ENCODE assay signal across 8 cellular contexts in genomic region chr1:148336191-148336918, GRCh38.
DNase-seq lines count a peak whose midpoint lies in the region; TF ChIP-seq lines count a peak whose summit lies in the region.
"Not testable (repeated sequence)": the region's sequence is repeated elsewhere in the genome, so short reads cannot be mapped to it uniquely, and the experiment has no call there.

No MANE protein-coding gene starts in this region.

- peaks cover 12% of the 10 kb centered on the region for H3K9me3 ChIP-seq in OCI-LY7 (ENCODE audit: low read length)
- H3K9me3 ChIP-seq in prostate gland, result not testable (repeated sequence)

- not testable (repeated sequence) for H4K20me1 ChIP-seq in OCI-LY7 (ENCODE audit: insufficient read depth, low read length)

- not testable (repeated sequence) for H3K9me3 Mint-ChIP-seq in activated naive CD8-positive, alpha-beta T cell (ENCODE audit: low read depth); endothelial cell (ENCODE audit: unreplicated experiment)

- H3K4me1 Mint-ChIP-seq in activated naive CD8-positive, alpha-beta T cell (ENCODE audit: low read depth), result peaks cover 28% of the 10 kb centered on the region
- peaks cover 23% of the 10 kb centered on the region for H3K4me1 Mint-ChIP-seq in endothelial cell (ENCODE audit: unreplicated experiment)

- 2% methylated on average over 4 of the region's 4 CpGs for WGBS in prostate gland

- BruUV-seq in OCI-LY7 (replicated peaks; lab: Mats Ljungman, UMichigan), result not testable (repeated sequence)

- not testable (repeated sequence) for H3K9me2 ChIP-seq in OCI-LY7 (ENCODE audit: insufficient read depth, low read length)

- TF ChIP-seq POLR2A in prostate gland (IDR thresholded peaks at IDR 0.05), result not testable (repeated sequence)

- H3K4me1 ChIP-seq in OCI-LY7 (ENCODE audit: insufficient read depth, low read length, poor library complexity, severe bottlenecking), result peaks cover 31% of the 10 kb centered on the region
- not testable (repeated sequence) for H3K4me1 ChIP-seq in prostate gland (replicated peaks)

- not testable (repeated sequence) for H3K36me3 Mint-ChIP-seq in activated naive CD8-positive, alpha-beta T cell; endothelial cell (ENCODE audit: low read depth, unreplicated experiment)

- DNase-seq in A172 (ENCODE audit: low spot score) (peak; percentile 40), DMS53 (lab: John Stamatoyannopoulos, UW) (peak; percentile 9), medulla oblongata (ENCODE audit: extremely low spot score) (peak; percentile 35), prostate gland (ENCODE audit: low spot score) (peak; percentile 21)
- DNase-seq in OCI-LY7 (ENCODE audit: low spot score); endothelial cell (ENCODE audit: low spot score): not testable (repeated sequence)

- not testable (repeated sequence) for H3K4me3 ChIP-seq in OCI-LY7 (ENCODE audit: low read depth, low read length, poor library complexity, severe bottlenecking); prostate gland

- H3K4me2 ChIP-seq in OCI-LY7 (ENCODE audit: low read length), result peak overlapping the region; percentile 80

- CTCF ChIA-PET in OCI-LY7 (lab: Charles Lee; ENCODE audit: unreplicated experiment), result interaction anchor here (0.7 kb wide), 1 partner anchor 16 kb away, joined by 3 read pairs; no protein-coding TSS in a partner anchor

- peak overlapping the region; percentile 95 for H3K4me3 Mint-ChIP-seq in activated naive CD8-positive, alpha-beta T cell
- H3K4me3 Mint-ChIP-seq in endothelial cell (ENCODE audit: unreplicated experiment), result not testable (repeated sequence)

- H3K27me3 Mint-ChIP-seq in activated naive CD8-positive, alpha-beta T cell; endothelial cell (ENCODE audit: unreplicated experiment): not testable (repeated sequence)

- H3K27ac ChIP-seq in OCI-LY7 (ENCODE audit: low read depth, low read length, poor library complexity, severe bottlenecking); prostate gland: not testable (repeated sequence)
- H3K27ac ChIP-seq in VCaP, result peak overlapping the region; percentile 97

- H3K79me2 ChIP-seq in OCI-LY7 (ENCODE audit: insufficient read depth, low read depth, low read length), result not testable (repeated sequence)

- H2AFZ ChIP-seq in OCI-LY7 (ENCODE audit: low read length), result peak overlapping the region; percentile 66

- not testable (repeated sequence) for H3K27me3 ChIP-seq in prostate gland (replicated peaks; ENCODE audit: insufficient read depth)

- H3K27ac Mint-ChIP-seq in activated naive CD8-positive, alpha-beta T cell, result peak overlapping the region; percentile 100
- peak overlapping the region; percentile 31 for H3K27ac Mint-ChIP-seq in endothelial cell (ENCODE audit: unreplicated experiment)

- TF ChIP-seq CTCF in OCI-LY7 (conservative IDR thresholded peaks at IDR 0.05; ENCODE audit: low read length); VCaP (conservative IDR thresholded peaks at IDR 0.05); endothelial cell (IDR thresholded peaks at IDR 0.05; ENCODE audit: unreplicated experiment); prostate gland (IDR thresholded peaks at IDR 0.05): not testable (repeated sequence)

- not testable (repeated sequence) for H3K36me3 ChIP-seq in OCI-LY7 (ENCODE audit: insufficient read depth, low read length); prostate gland

- intact Hi-C loops in OCI-LY7 (cut with micrococcal nuclease; ENCODE audit: unreplicated experiment); prostate gland (cut with DNase I): not testable (repeated sequence)

- POLR2A ChIA-PET in OCI-LY7 (lab: Charles Lee), result interaction anchor here (0.6 to 1.3 kb wide), 4 partner anchors 14 to 52 kb away, joined by 3 to 5 read pairs (median 4); no protein-coding TSS in a partner anchor
